12 cellular contexts compared by ENCODE assay signal in the genomic region with DNA sequence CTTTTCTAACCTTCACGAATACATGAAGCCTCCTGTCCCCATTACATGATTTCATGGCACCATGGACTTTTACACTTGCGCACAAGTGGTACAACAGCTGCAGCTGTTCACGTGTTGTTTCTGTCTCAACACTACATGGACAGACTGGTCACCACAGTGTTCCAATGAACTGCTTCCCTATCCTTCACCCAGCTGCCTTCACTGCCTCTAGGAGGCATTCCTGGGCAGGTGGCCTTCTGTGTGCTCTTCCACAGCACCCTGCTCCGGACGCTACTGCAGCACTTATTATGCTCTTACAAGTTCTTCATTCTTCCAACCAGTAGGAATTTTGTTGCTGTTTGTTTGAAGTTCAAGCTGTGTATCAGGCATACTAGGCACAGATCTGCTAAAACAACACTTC. TPM values are rescaled to one million over a fixed set of nuclear protein-coding genes. Genes with fewer than 3 reads are reported as not detected.
A peak's percentile ranks its signal among the peaks of the same experiment; 100 is the strongest.
DNase-seq lines count a peak whose midpoint lies in the region; ATAC-seq, FAIRE-seq and TF ChIP-seq lines count a peak whose summit lies in the region.
"Had no signal": no experiment of that assay in that cellular context is flagged by ENCODE, and none has a peak within 500 bp of the region (broad histone marks: within the 10 kb centered on the region; RNA-seq: fewer than 3 reads in every experiment).

No MANE protein-coding gene starts in this region.

- ATAC-seq in pancreas (peak; percentile 35 to 55 (median 46)), GM21367 (IDR thresholded peaks at IDR 0.05; ENCODE audit: unreplicated experiment) (no peak)

- H3K27me3 ChIP-seq in endocrine pancreas (ENCODE audit: control insufficient read depth, insufficient read depth, low read length) (no peaks in the 10 kb centered on the region), pancreas (no peaks in the 10 kb centered on the region)

- DNase-seq in NCI-H2227 treated with DMSO at 0.1 percent for 48 hours (lab: John Stamatoyannopoulos, UW) = peak; percentile 1
- DNase-seq in NCI-H2227 (lab: John Stamatoyannopoulos, UW; ENCODE audit: unreplicated experiment) = no peak
- no peak for DNase-seq in LNCaP clone FGC (ENCODE audit: low read depth)
- DNase-seq in pancreas = peak in 4 of 6 donors; percentile 42 to 57 (median 52)
- DNase-seq in effector CD4-positive, alpha-beta T cell = no peak
- no peak for DNase-seq in COR-L47 (lab: John Stamatoyannopoulos, UW)
- DNase-seq: NCI-H1436 treated with DMSO at 0.1 percent for 48 hours, RPMI8226 had no signal

- WGBS in pancreas, 2 donors = 33 to 36% methylated on average over 5 of the region's 5 CpGs

- H3K4me3 ChIP-seq in LNCaP clone FGC (ENCODE audit: low read depth, low read length) (no peak overlapping the region), endocrine pancreas (ENCODE audit: control insufficient read depth, insufficient read depth, low read length) (peak overlapping the region; percentile 91), pancreas (peak overlapping the region in 2 of 4 donors; percentile 65 to 67)

- H3K9ac ChIP-seq in endocrine pancreas (ENCODE audit: control insufficient read depth, insufficient read depth, low read length) = no peak overlapping the region

- H3K9me3 ChIP-seq in endocrine pancreas (ENCODE audit: control insufficient read depth, low read length) = no peaks in the 10 kb centered on the region
- no peaks in the 10 kb centered on the region for H3K9me3 ChIP-seq in pancreas

- 0 out of 2 replicates have a peak, but pooled peaks have one; percentile 13 for TF ChIP-seq CTCF in LNCaP clone FGC (IDR thresholded peaks at IDR 0.05; ENCODE audit: control insufficient read depth, extremely low read depth, insufficient read depth)
- TF ChIP-seq CTCF in pancreas (IDR thresholded peaks at IDR 0.05) = no peak

- peak overlapping the region in 3 of 4 donors; percentile 44 to 92 (median 85) for H3K27ac ChIP-seq in pancreas
- H3K27ac ChIP-seq: HL-60 had no signal

- no peak for FAIRE-seq in pancreas (lab: Jason Lieb, UNC)
- FAIRE-seq: GM19239 had no signal

- intact Hi-C loops in pancreas (cut with DNase I) = no loop called here

- H3K36me3 ChIP-seq in endocrine pancreas (ENCODE audit: control insufficient read depth, insufficient read depth, low read length) = no peaks in the 10 kb centered on the region
- peaks cover 0 to 11% (median 0%) of the 10 kb centered on the region in 3 donors for H3K36me3 ChIP-seq in pancreas

- no peaks in the 10 kb centered on the region for H3K4me1 ChIP-seq in endocrine pancreas (ENCODE audit: control insufficient read depth, insufficient read depth, low read length)
- H3K4me1 ChIP-seq in pancreas = peaks cover 7 to 12% (median 8%) of the 10 kb centered on the region in 3 donors

RNA-seq across cellular contexts. Expression of gene MTERF2, which starts 1.5 kb away (rescaled TPM):
- 10 to 100 TPM in 5 of 6 donors, 1 to 10 TPM in 1; 9.9 to 15.0 (median 13.7) TPM for total RNA-seq in pancreas
- 10 to 100 TPM; 31.8 to 42.8 TPM for polyA plus RNA-seq in pancreas

RNA-seq across cellular contexts. Expression of gene TMEM263, which starts 29.8 kb away (rescaled TPM):
- 10 to 100 TPM; 17.5 to 34.5 (median 24.7) TPM for total RNA-seq in pancreas
- 10 to 100 TPM; 12.7 to 23.9 TPM for polyA plus RNA-seq in pancreas

Comparison
In these comparisons a context has a peak if more than half of its experiments do, and no peak if none do; other contexts are left out.
1. DNase-seq: peak in NCI-H2227 treated with DMSO at 0.1 percent for 48 hours (single experiment) and pancreas (4 of 6); none in NCI-H2227 (single experiment), LNCaP clone FGC (single experiment), effector CD4-positive, alpha-beta T cell (single experiment) and COR-L47 (single experiment).